8 cellular contexts compared by ENCODE assay signal in genomic region chr11:89379976-89380751, GRCh38.
DNase-seq lines count a peak whose midpoint lies in the region; ATAC-seq, FAIRE-seq and TF ChIP-seq lines count a peak whose summit lies in the region.
"Not testable (repeated sequence)": the region's sequence is repeated elsewhere in the genome, so short reads cannot be mapped to it uniquely, and the experiment has no call there.

No MANE protein-coding gene starts in this region.

- H2AK5ac ChIP-seq in mesenchymal stem cell (ENCODE audit: low read length, severe bottlenecking) = not testable (repeated sequence)

- intact Hi-C loops in esophagus squamous epithelium (cut with DNase I); Right ventricle myocardium superior (cut with DNase I): not testable (repeated sequence)

- not testable (repeated sequence) for H3K36me3 ChIP-seq in bronchial epithelial cell (ENCODE audit: control insufficient read depth, insufficient read depth, low read length); esophagus squamous epithelium; mesenchymal stem cell (ENCODE audit: control insufficient read depth in 1 of 2, insufficient read depth in 2 of 2, low read depth in 1 of 2, low read length in 2 of 2); skeletal muscle satellite cell (ENCODE audit: insufficient read depth, low read length)

- TF ChIP-seq CTCF in AG10803 (conservative IDR thresholded peaks at IDR 0.05; ENCODE audit: low read length); bronchial epithelial cell (IDR thresholded peaks at IDR 0.05; ENCODE audit: insufficient read depth, low read length, severe bottlenecking); esophagus squamous epithelium (IDR thresholded peaks at IDR 0.05): not testable (repeated sequence)

- H3K27ac ChIP-seq in esophagus squamous epithelium (peak overlapping the region; percentile 26 to 84 (median 72)), mesenchymal stem cell (ENCODE audit: low read length, poor library complexity, severe bottlenecking) (peak overlapping the region; percentile 98)

- not testable (repeated sequence) for H3K4ac ChIP-seq in mesenchymal stem cell (ENCODE audit: low read depth in 1 of 2, low read length in 2 of 2)

- peak; percentile 21 for DNase-seq in AG10803 (ENCODE audit: low read depth)
- peak; percentile 40 for DNase-seq in HS-5 (ENCODE audit: low read depth)
- DNase-seq in SW 1271 (lab: John Stamatoyannopoulos, UW) = peak; percentile 12 to 38
- peak; percentile 70 for DNase-seq in bronchial epithelial cell (ENCODE audit: low read depth)
- DNase-seq in esophagus squamous epithelium (lab: John Stamatoyannopoulos, UW); Right ventricle myocardium superior: not testable (repeated sequence)
- DNase-seq in mesenchymal stem cell = peak; percentile 27

- not testable (repeated sequence) for H3K18ac ChIP-seq in mesenchymal stem cell (ENCODE audit: low read depth in 1 of 2, low read length in 2 of 2)

- not testable (repeated sequence) for H3K4me3 ChIP-seq in AG10803 (ENCODE audit: low read length); bronchial epithelial cell (ENCODE audit: low read depth, low read length); esophagus squamous epithelium; mesenchymal stem cell (ENCODE audit: insufficient read depth in 1 of 2, low read depth in 1 of 2, low read length in 2 of 2)
- peak overlapping the region; percentile 39 for H3K4me3 ChIP-seq in skeletal muscle satellite cell (ENCODE audit: low read length)

- not testable (repeated sequence) for H2AFZ ChIP-seq in mesenchymal stem cell (ENCODE audit: low read depth, low read length)

- H3K27me3 ChIP-seq in bronchial epithelial cell (ENCODE audit: control insufficient read depth, insufficient read depth, low read length); esophagus squamous epithelium; mesenchymal stem cell (ENCODE audit: control insufficient read depth in 1 of 2, insufficient read depth in 1 of 2, low read length in 2 of 2); skeletal muscle satellite cell (ENCODE audit: control insufficient read depth, insufficient read depth, low read length): not testable (repeated sequence)

- ATAC-seq in Right ventricle myocardium superior (ENCODE audit: poor library complexity) = peak; percentile 76

- not testable (repeated sequence) for H4K8ac ChIP-seq in mesenchymal stem cell (ENCODE audit: low read length)

- not testable (repeated sequence) for FAIRE-seq in bronchial epithelial cell (lab: Jason Lieb, UNC)

- H3K79me1 ChIP-seq in mesenchymal stem cell (replicated peaks; ENCODE audit: low read length, poor library complexity, severe bottlenecking) = not testable (repeated sequence)

- H3K4me1 ChIP-seq in esophagus squamous epithelium (peaks cover 0 to 40% (median 12%) of the 10 kb centered on the region in 3 donors), skeletal muscle satellite cell (ENCODE audit: control insufficient read depth, insufficient read depth, low read length) (peaks cover 28% of the 10 kb centered on the region)
- not testable (repeated sequence) for H3K4me1 ChIP-seq in mesenchymal stem cell (ENCODE audit: control insufficient read depth, insufficient read depth, low read depth, low read length)

- not testable (repeated sequence) for H3K4me2 ChIP-seq in mesenchymal stem cell (ENCODE audit: low read length, poor library complexity, severe bottlenecking)
- peak overlapping the region; percentile 60 for H3K4me2 ChIP-seq in skeletal muscle satellite cell (ENCODE audit: low read length)

- H2BK5ac ChIP-seq in mesenchymal stem cell (ENCODE audit: low read depth, low read length, poor library complexity, severe bottlenecking) = not testable (repeated sequence)

- peaks cover 0 to 12% (median 0%) of the 10 kb centered on the region in 3 donors for H3K9me3 ChIP-seq in esophagus squamous epithelium
- H3K9me3 ChIP-seq in mesenchymal stem cell (ENCODE audit: control insufficient read depth, low read length); skeletal muscle satellite cell (replicated peaks; ENCODE audit: low read length): not testable (repeated sequence)

- not testable (repeated sequence) for H2BK12ac ChIP-seq in mesenchymal stem cell (ENCODE audit: low read length in 2 of 2)

- H2BK120ac ChIP-seq in mesenchymal stem cell (ENCODE audit: low read depth, low read length) = not testable (repeated sequence)

- not testable (repeated sequence) for H4K91ac ChIP-seq in mesenchymal stem cell (ENCODE audit: low read length)

- not testable (repeated sequence) for H3K23ac ChIP-seq in mesenchymal stem cell (ENCODE audit: low read length in 2 of 2)

- TF ChIP-seq POLR2A in esophagus squamous epithelium (IDR thresholded peaks at IDR 0.05) = not testable (repeated sequence)

- H3K9ac ChIP-seq in mesenchymal stem cell (ENCODE audit: low read length) (peak overlapping the region; percentile 49), skeletal muscle satellite cell (ENCODE audit: low read depth, low read length) (peak overlapping the region; percentile 65)

- H2BK15ac ChIP-seq in mesenchymal stem cell (ENCODE audit: low read depth, poor library complexity, severe bottlenecking) = not testable (repeated sequence)

- not testable (repeated sequence) for H3K14ac ChIP-seq in mesenchymal stem cell (ENCODE audit: low read length in 2 of 2)
